In the genomic region with DNA sequence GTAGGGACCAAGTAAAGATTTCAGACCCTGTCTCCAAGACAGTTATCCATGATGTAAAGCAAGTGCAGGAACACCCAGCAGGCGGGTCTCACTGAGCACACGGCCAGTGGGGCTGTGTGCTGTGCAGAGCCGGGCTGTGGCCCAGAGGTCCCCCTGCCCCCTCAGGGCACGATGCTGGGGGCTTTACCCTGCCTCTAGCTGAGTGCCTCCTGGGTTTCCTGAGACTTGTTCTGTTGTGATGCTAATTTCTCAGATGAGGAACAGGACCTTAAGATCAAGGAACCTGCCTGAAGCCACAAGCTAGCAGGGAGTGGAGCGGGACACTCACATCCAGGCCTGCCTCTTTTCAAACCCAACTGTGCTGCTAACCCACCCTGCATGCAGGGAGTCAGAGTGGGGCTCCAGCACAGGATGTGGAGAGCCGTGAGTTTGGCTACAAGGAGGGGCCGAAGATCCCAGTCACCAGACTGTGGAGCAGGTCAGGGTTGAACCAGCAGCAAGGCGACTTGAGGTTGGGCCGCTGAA, we compare ENCODE assay signal across 8 cellular contexts.
DNase-seq lines count a peak whose midpoint lies in the region; ATAC-seq and TF ChIP-seq lines count a peak whose summit lies in the region.

No MANE protein-coding gene starts in this region.

- DNase-seq in NB4 (ENCODE audit: low read depth) (peak; percentile 11), midbrain (lab: John Stamatoyannopoulos, UW) (no peak), NCI-H446 treated with DMSO at 0.1 percent for 48 hours (lab: John Stamatoyannopoulos, UW) (no peak), NCI-H187 (lab: John Stamatoyannopoulos, UW) (no peak), SK-N-DZ (ENCODE audit: low spot score) (no peak)
- no peak for DNase-seq in naive thymus-derived CD4-positive, alpha-beta T cell

- H3K27ac Mint-ChIP-seq in naive thymus-derived CD4-positive, alpha-beta T cell = peak overlapping the region; percentile 88 to 99 (median 97)

- peak overlapping the region; percentile 76 to 98 (median 90) for H3K4me3 Mint-ChIP-seq in naive thymus-derived CD4-positive, alpha-beta T cell

- H3K27ac ChIP-seq in naive thymus-derived CD4-positive, alpha-beta T cell (ENCODE audit: low read depth, low read length) = peak overlapping the region; percentile 86

- H3K9me3 ChIP-seq in naive thymus-derived CD4-positive, alpha-beta T cell (ENCODE audit: control insufficient read depth in 2 of 3, low read length in 3 of 3) = no peaks in the 10 kb centered on the region

- no peaks in the 10 kb centered on the region for H3K36me3 ChIP-seq in naive thymus-derived CD4-positive, alpha-beta T cell (ENCODE audit: control insufficient read depth in 2 of 3, insufficient read depth in 3 of 3, low read length in 3 of 3)

- TF ChIP-seq CTCF in NB4 (IDR thresholded peaks at IDR 0.05; ENCODE audit: low read depth, low read length) = no peak

- TF ChIP-seq POLR2A in NB4 (IDR thresholded peaks at IDR 0.05; ENCODE audit: extremely low read depth, insufficient read length) = no peak

- no peak overlapping the region for H3K4me3 ChIP-seq in NB4 (ENCODE audit: low read depth, low read length)
- peak overlapping the region; percentile 63 for H3K4me3 ChIP-seq in naive thymus-derived CD4-positive, alpha-beta T cell (ENCODE audit: low read length)

- no peaks in the 10 kb centered on the region for H3K9me3 Mint-ChIP-seq in naive thymus-derived CD4-positive, alpha-beta T cell

- intact Hi-C loops in naive thymus-derived CD4-positive, alpha-beta T cell (cut with micrococcal nuclease) = loop anchor here (1.0 to 10.0 kb wide), 10 partner anchors 13 to 1669 kb away; a partner anchor contains a TSS

- H3K27me3 ChIP-seq in naive thymus-derived CD4-positive, alpha-beta T cell (ENCODE audit: control insufficient read depth in 2 of 2, insufficient read depth in 2 of 2, low read length in 2 of 2) = no peaks in the 10 kb centered on the region

- H3K4me1 Mint-ChIP-seq in naive thymus-derived CD4-positive, alpha-beta T cell = peaks cover 27 to 66% (median 56%) of the 10 kb centered on the region in 7 donors

- peak; percentile 9 for ATAC-seq in GM18870 (IDR thresholded peaks at IDR 0.05; ENCODE audit: unreplicated experiment)
- peak; percentile 9 for ATAC-seq in HG02571 (IDR thresholded peaks at IDR 0.05; ENCODE audit: unreplicated experiment)
- peak; percentile 4 for ATAC-seq in naive thymus-derived CD4-positive, alpha-beta T cell

- H3K4me1 ChIP-seq in naive thymus-derived CD4-positive, alpha-beta T cell (ENCODE audit: control insufficient read depth in 2 of 2, insufficient read depth in 2 of 2, low read length in 2 of 2) = peaks cover 43 to 44% of the 10 kb centered on the region in 2 donors

- H3K36me3 Mint-ChIP-seq in naive thymus-derived CD4-positive, alpha-beta T cell = peaks cover 0 to 8% (median 0%) of the 10 kb centered on the region in 5 donors

- CTCF ChIA-PET in naive thymus-derived CD4-positive, alpha-beta T cell (lab: Charles Lee) = interaction anchor here (0.6 to 2.4 kb wide), 5 partner anchors 11 to 79 kb away, joined by 3 to 13 read pairs (median 4); no protein-coding TSS in a partner anchor

- POLR2A ChIA-PET in naive thymus-derived CD4-positive, alpha-beta T cell (lab: Charles Lee) = interaction anchor here (1.5 to 3.1 kb wide), 2 partner anchors 10 to 1055 kb away, joined by 3 to 15 read pairs; no protein-coding TSS in a partner anchor

- no peaks in the 10 kb centered on the region for H3K27me3 Mint-ChIP-seq in naive thymus-derived CD4-positive, alpha-beta T cell
